Comparison of ENCODE assay signal across 17 cellular contexts in the genomic region with DNA sequence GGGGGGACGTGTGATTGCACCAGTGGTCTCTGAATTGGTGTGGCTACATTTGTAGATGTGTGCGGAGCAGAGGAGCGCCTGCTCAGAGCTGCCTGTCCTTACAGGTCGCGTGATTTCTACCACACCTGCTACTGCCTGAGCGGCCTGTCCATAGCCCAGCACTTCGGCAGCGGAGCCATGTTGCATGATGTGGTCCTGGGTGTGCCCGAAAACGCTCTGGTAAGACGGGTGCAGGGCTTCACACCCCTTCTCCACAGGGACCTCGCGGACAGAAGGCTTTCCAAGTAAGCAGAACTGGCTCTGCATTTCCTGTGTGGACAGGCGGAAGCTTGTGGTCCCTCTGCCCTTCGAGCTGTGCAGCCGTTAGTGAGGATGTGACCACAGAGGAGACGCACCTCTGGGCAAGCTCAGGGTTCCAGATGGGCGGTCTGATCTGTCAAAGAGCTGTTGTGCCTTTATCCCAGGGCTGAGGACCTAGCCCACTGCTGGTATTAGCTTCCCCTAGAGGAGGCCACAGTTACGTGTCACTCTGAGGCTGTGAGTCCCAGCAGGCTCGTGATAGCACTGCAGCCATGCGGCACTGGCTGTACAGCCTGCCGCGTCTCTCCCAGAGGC. TPM values are rescaled to one million over a fixed set of nuclear protein-coding genes. Genes with fewer than 3 reads are reported as not detected.
A peak's percentile ranks its signal among the peaks of the same experiment; 100 is the strongest.
DNase-seq lines count a peak whose midpoint lies in the region; ATAC-seq and TF ChIP-seq lines count a peak whose summit lies in the region.
"Had no signal": no experiment of that assay in that cellular context is flagged by ENCODE, and none has a peak within 500 bp of the region (broad histone marks: within the 10 kb centered on the region; RNA-seq: fewer than 3 reads in every experiment).

No MANE protein-coding gene starts in this region.

- peak; percentile 28 for DNase-seq in ELF-1 (ENCODE audit: low read depth, low spot score)
- peak; percentile 75 for DNase-seq in NOMO-1 treated with dmso at 0.1 percent for 144 hours (lab: John Stamatoyannopoulos, UW; ENCODE audit: unreplicated experiment)
- DNase-seq in heart left ventricle = peak in 2 of 5 donors; percentile 57 to 64
- no peak for DNase-seq in AG08395 (ENCODE audit: low spot score)
- DNase-seq in NCI-H1694 treated with DMSO at 0.1 percent for 48 hours (lab: John Stamatoyannopoulos, UW) = no peak
- DNase-seq: activated CD4-positive, alpha-beta T cell treated with anti-CD3 and anti-CD28 coated beads, Interleukin-2, amount 50 U/mL, for 48 hours; activated effector memory CD4-positive, alpha-beta T cell treated with Interleukin-2 at 50 U/mL for 16 hours; effector CD4-positive, alpha-beta T cell; foreskin keratinocyte; H9; NCI-H1105 treated with DMSO at 0.1 percent for 48 hours; NCI-H446 treated with DMSO at 0.1 percent for 48 hours had no signal

- ATAC-seq in heart left ventricle (peak; percentile 41 to 70 (median 52)), GM18868 (IDR thresholded peaks at IDR 0.05; ENCODE audit: unreplicated experiment) (no peak), GM21381 (IDR thresholded peaks at IDR 0.05; ENCODE audit: unreplicated experiment) (no peak)
- ATAC-seq: body of pancreas, foreskin keratinocyte had no signal

- no peaks in the 10 kb centered on the region for H3K27me3 ChIP-seq in heart left ventricle
- H3K27me3 ChIP-seq in neutrophil = no peaks in the 10 kb centered on the region
- H3K27me3 ChIP-seq: body of pancreas, foreskin keratinocyte had no signal

- TF ChIP-seq POLR2A in heart left ventricle (IDR thresholded peaks at IDR 0.05) = no peak

- H3K4me3 ChIP-seq in heart left ventricle (no peak overlapping the region), neutrophil (ENCODE audit: low read depth in 1 of 2, low read length in 1 of 2) (peak overlapping the region; percentile 50 to 58)
- H3K4me3 ChIP-seq: body of pancreas, prostate gland had no signal

- H3K4me1 ChIP-seq in heart left ventricle = peaks cover 0 to 14% (median 5%) of the 10 kb centered on the region in 12 donors
- peaks cover 14 to 30% of the 10 kb centered on the region in 2 experiments for H3K4me1 ChIP-seq in neutrophil (ENCODE audit: control insufficient read depth in 1 of 2, insufficient read depth in 1 of 2, low read depth in 1 of 2, low read length in 1 of 2)
- H3K4me1 ChIP-seq: body of pancreas, foreskin keratinocyte, prostate gland had no signal

- H3K27ac ChIP-seq in heart left ventricle = peak overlapping the region in 1 of 12 donors; percentile 43
- H3K27ac ChIP-seq in neutrophil = peak overlapping the region; percentile 89
- H3K27ac ChIP-seq: body of pancreas, foreskin keratinocyte, prostate gland had no signal

- intact Hi-C loops in heart left ventricle (cut with DNase I) = no loop called here

- H3K9me3 ChIP-seq in heart left ventricle (no peaks in the 10 kb centered on the region), neutrophil (no peaks in the 10 kb centered on the region)
- H3K9me3 ChIP-seq: body of pancreas, prostate gland had no signal

- H3K36me3 ChIP-seq in heart left ventricle (peaks cover 0 to 54% (median 18%) of the 10 kb centered on the region in 9 donors), neutrophil (peaks cover 10% of the 10 kb centered on the region)
- H3K36me3 ChIP-seq: prostate gland had no signal

- TF ChIP-seq CTCF in heart left ventricle (IDR thresholded peaks at IDR 0.05) (no peak), neutrophil (IDR thresholded peaks at IDR 0.05) (no peak)

- 70 to 86% (median 80%) methylated on average over 15 to 23 of the region's 23 CpGs for WGBS in heart left ventricle, 4 donors

RNA-seq across cellular contexts. Expression of gene MAX, which starts 47.7 kb away (rescaled TPM):
- 100 to 1,000 TPM in 1 of 9 donors, 10 to 100 TPM in 8; 42.3 to 102 (median 79.5) TPM for total RNA-seq in heart left ventricle
- 10 to 100 TPM; 42.3 to 60.5 TPM for polyA plus RNA-seq in heart left ventricle

Comparison
In these comparisons a context has a peak if more than half of its experiments do, and no peak if none do; other contexts are left out.
1. DNase-seq: peak in ELF-1 (single experiment) and NOMO-1 treated with dmso at 0.1 percent for 144 hours (single experiment); none in AG08395 (single experiment) and NCI-H1694 treated with DMSO at 0.1 percent for 48 hours (single experiment).
2. ATAC-seq: peak in heart left ventricle (4 of 4); none in GM18868 (single experiment) and GM21381 (single experiment).
3. H3K4me3 ChIP-seq: peak in neutrophil (2 of 2); none in heart left ventricle (0 of 12).